Comparison of ENCODE assay signal across 19 cellular contexts in the genomic region with DNA sequence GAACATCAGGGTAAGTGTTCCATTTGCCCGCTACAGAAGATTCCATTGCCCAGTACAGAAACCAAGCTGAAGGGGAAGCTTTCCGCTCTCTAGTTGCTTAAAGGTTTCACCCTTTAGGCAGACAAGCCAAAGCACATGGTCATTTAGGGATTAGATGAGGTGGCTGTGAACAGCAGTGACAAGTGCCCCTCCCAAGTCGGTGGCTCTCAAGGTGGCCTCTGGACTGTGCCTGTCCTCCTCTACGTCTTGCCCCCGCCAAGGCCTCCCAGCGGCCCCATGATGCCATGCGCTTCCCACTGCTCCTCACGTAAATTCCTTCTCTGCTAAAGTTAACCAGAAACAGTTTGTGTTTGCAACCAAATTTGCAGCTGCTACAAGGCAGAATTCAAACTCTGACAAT. TPM values are rescaled to one million over a fixed set of nuclear protein-coding genes. Genes with fewer than 3 reads are reported as not detected.
DNase-seq lines count a peak whose midpoint lies in the region; ATAC-seq, FAIRE-seq and TF ChIP-seq lines count a peak whose summit lies in the region.
"Had no signal": no experiment of that assay in that cellular context is flagged by ENCODE, and none has a peak within 500 bp of the region (broad histone marks: within the 10 kb centered on the region; RNA-seq: fewer than 3 reads in every experiment).

No MANE protein-coding gene starts in this region.

- TF ChIP-seq EP300 in HepG2 (IDR thresholded peaks at IDR 0.05; ENCODE audit: low read depth in 2 of 2, low read length in 2 of 2) (no peak; a peak in 1 of 4 replicates), HepG2 (CRISPR knock-in tag; IDR thresholded peaks at IDR 0.05; ENCODE audit: borderline replicate concordance) (no peak)

- peaks cover 32% of the 10 kb centered on the region for H3K4me1 Mint-ChIP-seq in type B pancreatic cell (ENCODE audit: unreplicated experiment)

- no peak overlapping the region for H3K9ac ChIP-seq in HepG2 (ENCODE audit: insufficient read depth, low read depth, low read length)
- H3K9ac ChIP-seq: GM23248 had no signal

- H3K27me3 Mint-ChIP-seq in type B pancreatic cell = no peaks in the 10 kb centered on the region
- H3K27me3 Mint-ChIP-seq: CD4-positive, alpha-beta T cell had no signal

- no peaks in the 10 kb centered on the region for H3K36me3 Mint-ChIP-seq in type B pancreatic cell

- peak; percentile 12 for FAIRE-seq in HepG2 (lab: Jason Lieb, UNC)
- FAIRE-seq: A204.1, D721Med, GM12892, GM18507, H54 had no signal

- DNase-seq in G401 (ENCODE audit: low spot score) (peak; percentile 7), MV-4-11 (lab: John Stamatoyannopoulos, UW) (peak; percentile 28), HepG2 (ENCODE audit: low spot score) (no peak), HuH-7.5 (ENCODE audit: low spot score) (no peak), type B pancreatic cell (ENCODE audit: extremely low spot score, unreplicated experiment) (no peak)
- DNase-seq in activated T-cell treated with anti-CD3 and anti-CD28 coated beads, Interleukin-2, amount 50 U/mL, for 1 hour = no peak
- DNase-seq: AML-193; Caco-2; CD4-positive, alpha-beta T cell; GDM1; GM23248; HCEC 1CT; IMR-90 had no signal

- no peaks in the 10 kb centered on the region for H3K9me3 ChIP-seq in HepG2 (ENCODE audit: low read length)
- H3K9me3 ChIP-seq: Caco-2 had no signal

- no peaks in the 10 kb centered on the region for H3K79me2 ChIP-seq in HepG2 (ENCODE audit: insufficient read depth, low read length)

- TF ChIP-seq CTCF in HepG2 (CRISPR knock-in tag; IDR thresholded peaks at IDR 0.05) (no peak), type B pancreatic cell (conservative IDR thresholded peaks at IDR 0.05) (no peak)

- CTCF ChIA-PET in HepG2 (lab: Yijun Ruan, JAX; ENCODE audit: low intra/inter-chr PET ratio, low total read pairs) = no interaction called here

- WGBS in HepG2 (ENCODE audit: low lambda C conversion rate) = 10% methylated on average over 8 of the region's 8 CpGs

- no peak overlapping the region for H3K27ac ChIP-seq in HepG2 (ENCODE audit: extremely low read length, insufficient read depth, low read length)
- H3K27ac ChIP-seq: C4-2B, GM23248 had no signal

- peak overlapping the region; percentile 23 for H2AFZ ChIP-seq in HepG2 (ENCODE audit: low read length)
- H2AFZ ChIP-seq: GM23248 had no signal

- peaks cover 41% of the 10 kb centered on the region for H3K4me1 ChIP-seq in HepG2 (ENCODE audit: insufficient read depth, low read length)
- H3K4me1 ChIP-seq: Caco-2 had no signal

- no peak overlapping the region for H3K27ac Mint-ChIP-seq in type B pancreatic cell
- H3K27ac Mint-ChIP-seq: CD4-positive, alpha-beta T cell had no signal

- BruUV-seq in HepG2 (replicated peaks; lab: Mats Ljungman, UMichigan) = no TSS peak

- in situ Hi-C loops in G401 (cut with HindIII; ENCODE audit: low sequenced_read_pairs) = no loop called here
- in situ Hi-C loops in HepG2 (cut with HindIII; ENCODE audit: extremely low pct_ligation_motif_present, low pct_unique_long_range_greater_than_20kb) = no loop called here

- H3K9me3 Mint-ChIP-seq in type B pancreatic cell = peaks cover 3% of the 10 kb centered on the region
- H3K9me3 Mint-ChIP-seq: CD4-positive, alpha-beta T cell had no signal

- no peak for TF ChIP-seq POLR2A in HepG2 (IDR thresholded peaks at IDR 0.05; ENCODE audit: insufficient read depth in 1 of 2, low read depth in 2 of 2, low read length in 2 of 2)

- intact Hi-C loops in HepG2 (cut with micrococcal nuclease; ENCODE audit: unreplicated experiment) = no loop called here

- H3K4me3 ChIP-seq in HepG2 (replicated peaks in 1 of 3; ENCODE audit: insufficient read depth in 1 of 3, low read depth in 2 of 3, low read length in 3 of 3) = peak overlapping the region; percentile 35 to 57 (median 37)
- H3K4me3 ChIP-seq: GM23248 had no signal

- H3K27me3 ChIP-seq in HepG2 (ENCODE audit: control insufficient read depth in 1 of 2, insufficient read depth in 2 of 2, low read length in 2 of 2) = peaks cover 2 to 49% of the 10 kb centered on the region in 2 experiments; a peak in 4 of 5 replicates

- no peak for TF ChIP-seq RAD21 in HepG2 (CRISPR knock-in tag; IDR thresholded peaks at IDR 0.05)

- peak overlapping the region; percentile 76 for H3K4me2 ChIP-seq in HepG2 (ENCODE audit: low read depth, low read length)

- H4K20me1 ChIP-seq in HepG2 (ENCODE audit: insufficient read depth, low read length) = no peaks in the 10 kb centered on the region

- no peaks in the 10 kb centered on the region for H3K36me3 ChIP-seq in HepG2 (replicated peaks in 1 of 2; ENCODE audit: control insufficient read depth in 1 of 2, insufficient read depth in 2 of 2, low read length in 2 of 2)

- H3K4me3 Mint-ChIP-seq in type B pancreatic cell = no peak overlapping the region
- H3K4me3 Mint-ChIP-seq: CD4-positive, alpha-beta T cell had no signal

- peak; percentile 60 for ATAC-seq in HepG2

- POLR2A ChIA-PET in HepG2 (lab: Yijun Ruan, JAX) = no interaction called here

TF ChIP-seq in HepG2, 621 proteins besides CTCF, POLR2A, EP300 and RAD21 (continues in another document):
- TF ChIP-seq NR2F1 (CRISPR knock-in tag; IDR thresholded peaks at IDR 0.05) = no peak
- peak; percentile 48; the same call in 1 of the 2 replicates for TF ChIP-seq SP5 (CRISPR knock-in tag; IDR thresholded peaks at IDR 0.05; ENCODE audit: borderline replicate concordance, low read depth)
- peak; percentile 72; the same call in 1 of the 2 replicates for TF ChIP-seq MEIS2 (CRISPR knock-in tag; IDR thresholded peaks at IDR 0.05)
- TF ChIP-seq, protein P1, sequence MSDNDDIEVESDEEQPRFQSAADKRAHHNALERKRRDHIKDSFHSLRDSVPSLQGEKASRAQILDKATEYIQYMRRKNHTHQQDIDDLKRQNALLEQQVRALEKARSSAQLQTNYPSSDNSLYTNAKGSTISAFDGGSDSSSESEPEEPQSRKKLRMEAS (IDR thresholded peaks at IDR 0.05) = peak; percentile 41; the same call in 1 of the 2 replicates
- TF ChIP-seq SAFB2 (CRISPR knock-in tag; IDR thresholded peaks at IDR 0.05; ENCODE audit: borderline replicate concordance, low read depth) = no peak
- no peak for TF ChIP-seq PHB2 (IDR thresholded peaks at IDR 0.05; ENCODE audit: partially characterized antibody)
- no peak for TF ChIP-seq TBL1XR1 (IDR thresholded peaks at IDR 0.05; ENCODE audit: borderline replicate concordance, low read length, partially characterized antibody)

RNA-seq across cellular contexts. Expression of a gene that starts 24.2 kb away (rescaled TPM):
- 14.0 and 33.9 TPM in 2 replicates for total RNA-seq in G401 (2014; rRNA removed; shearing (Covaris generic))
- total RNA-seq in HepG2 (2016; rRNA removed; fragmentation: Illumina TruSeq; extraction: Trizol) (34.6 and 40.4 TPM in 2 replicates), type B pancreatic cell (ENCODE audit: low replicate concordance) (31.7 and 37.4 TPM in 2 replicates)
- total RNA-seq in HepG2 (2016; cell fraction: cytosol; rRNA removed; fragmentation: Illumina TruSeq; extraction: Trizol; ENCODE audit: low read depth) = 42.5 and 43.6 TPM in 2 replicates
- total RNA-seq in HepG2 (2016; cell fraction: insoluble cytoplasmic fraction; rRNA removed; fragmentation: Illumina TruSeq; extraction: Trizol) = 38.0 and 42.0 TPM in 2 replicates
- total RNA-seq in HepG2 (2016; cell fraction: membrane; rRNA removed; fragmentation: Illumina TruSeq; extraction: Trizol) = 38.5 and 42.3 TPM in 2 replicates
- 46.5 and 59.3 TPM in 2 replicates for total RNA-seq in HepG2 (2016; cell fraction: nucleus; rRNA removed; fragmentation: Illumina TruSeq; extraction: Trizol)
- polyA plus RNA-seq in HepG2 (2011; rRNA removed) = 20.3 and 21.7 TPM in 2 replicates
- polyA plus RNA-seq in HepG2 (2011; cell fraction: cytosol; rRNA removed) = 5.8 and 7.6 TPM in 2 replicates
- polyA plus RNA-seq in HepG2 (2011; cell fraction: nucleus; rRNA removed) = 21.9 and 22.6 TPM in 2 replicates
- polyA plus RNA-seq in HepG2 (2012) = 8.1 and 8.3 TPM in 2 replicates
- polyA plus RNA-seq in HepG2 (2016; cell fraction: cytosol; fragmentation: Illumina TruSeq; extraction: Trizol; ENCODE audit: low read depth) = 3.4 and 4.0 TPM in 2 replicates
- 16.3 and 19.3 TPM in 2 replicates for polyA plus RNA-seq in HepG2 (2016; cell fraction: insoluble cytoplasmic fraction; fragmentation: Illumina TruSeq; extraction: Trizol; ENCODE audit: low read depth)
- polyA plus RNA-seq in HepG2 (2016; cell fraction: membrane; fragmentation: Illumina TruSeq; extraction: Trizol; ENCODE audit: low read depth) = 5.1 and 9.5 TPM in 2 replicates
- polyA plus RNA-seq in HepG2 (2016; cell fraction: nucleus; fragmentation: Illumina TruSeq; extraction: Trizol; ENCODE audit: insufficient read depth, low read depth) = 17.2 and 24.4 TPM in 2 replicates
- 60.8 and 71.6 TPM in 2 replicates for polyA minus RNA-seq in HepG2 (2011; rRNA and poly(A)+ RNA removed; ENCODE audit: low replicate concordance)
- polyA minus RNA-seq in HepG2 (2011; cell fraction: cytosol; rRNA and poly(A)+ RNA removed) = 27.8 and 28.0 TPM in 2 replicates
- polyA minus RNA-seq in HepG2 (2011; cell fraction: nucleus; rRNA and poly(A)+ RNA removed) = 139 and 141 TPM in 2 replicates

RNA-seq across cellular contexts. Expression of a gene that starts 56.6 kb away (rescaled TPM):
- total RNA-seq in G401 (2014; rRNA removed; shearing (Covaris generic)) = 52.6 and 58.4 TPM in 2 replicates
- 44.7 and 47.9 TPM in 2 replicates for total RNA-seq in HepG2 (2016; rRNA removed; fragmentation: Illumina TruSeq; extraction: Trizol)
- total RNA-seq in HepG2 (2016; cell fraction: cytosol; rRNA removed; fragmentation: Illumina TruSeq; extraction: Trizol; ENCODE audit: low read depth) = 15.4 and 16.3 TPM in 2 replicates
- 47.5 and 49.2 TPM in 2 replicates for total RNA-seq in HepG2 (2016; cell fraction: insoluble cytoplasmic fraction; rRNA removed; fragmentation: Illumina TruSeq; extraction: Trizol)
- 27.3 and 32.1 TPM in 2 replicates for total RNA-seq in HepG2 (2016; cell fraction: membrane; rRNA removed; fragmentation: Illumina TruSeq; extraction: Trizol)
- total RNA-seq in HepG2 (2016; cell fraction: nucleus; rRNA removed; fragmentation: Illumina TruSeq; extraction: Trizol) = 26.1 and 27.7 TPM in 2 replicates
- 34.7 and 46.6 TPM in 2 replicates for polyA plus RNA-seq in HepG2 (2011; rRNA removed)
- 34.2 and 43.3 TPM in 2 replicates for polyA plus RNA-seq in HepG2 (2011; cell fraction: cytosol; rRNA removed)
- 46.4 and 51.6 TPM in 2 replicates for polyA plus RNA-seq in HepG2 (2011; cell fraction: nucleus; rRNA removed)
- 20.5 and 32.1 TPM in 2 replicates for polyA plus RNA-seq in HepG2 (2012)
- 12.8 and 13.4 TPM in 2 replicates for polyA plus RNA-seq in HepG2 (2016; cell fraction: cytosol; fragmentation: Illumina TruSeq; extraction: Trizol; ENCODE audit: low read depth)
- 62.8 and 62.9 TPM in 2 replicates for polyA plus RNA-seq in HepG2 (2016; cell fraction: insoluble cytoplasmic fraction; fragmentation: Illumina TruSeq; extraction: Trizol; ENCODE audit: low read depth)
- 19.9 and 21.6 TPM in 2 replicates for polyA plus RNA-seq in HepG2 (2016; cell fraction: membrane; fragmentation: Illumina TruSeq; extraction: Trizol; ENCODE audit: low read depth)
- 41.1 and 43.7 TPM in 2 replicates for polyA plus RNA-seq in HepG2 (2016; cell fraction: nucleus; fragmentation: Illumina TruSeq; extraction: Trizol; ENCODE audit: insufficient read depth, low read depth)
- 22.7 and 58.5 TPM in 2 replicates for polyA minus RNA-seq in HepG2 (2011; rRNA and poly(A)+ RNA removed; ENCODE audit: low replicate concordance)
- 13.8 and 15.2 TPM in 2 replicates for polyA minus RNA-seq in HepG2 (2011; cell fraction: cytosol; rRNA and poly(A)+ RNA removed)
- polyA minus RNA-seq in HepG2 (2011; cell fraction: nucleus; rRNA and poly(A)+ RNA removed) = 49.2 and 53.5 TPM in 2 replicates
- total RNA-seq in type B pancreatic cell (ENCODE audit: low replicate concordance) = 16.9 and 19.0 TPM in 2 replicates

Comparison
In these comparisons a context has a peak if more than half of its experiments do, and no peak if none do; other contexts are left out.
1. DNase-seq: peak in G401 (single experiment) and MV-4-11 (single experiment); none in HepG2 (single experiment), activated T-cell treated with anti-CD3 and anti-CD28 coated beads, Interleukin-2, amount 50 U/mL, for 1 hour (single experiment), HuH-7.5 (single experiment) and type B pancreatic cell (single experiment).